Comparison of ENCODE assay signal across 34 cellular contexts in the genomic region with DNA sequence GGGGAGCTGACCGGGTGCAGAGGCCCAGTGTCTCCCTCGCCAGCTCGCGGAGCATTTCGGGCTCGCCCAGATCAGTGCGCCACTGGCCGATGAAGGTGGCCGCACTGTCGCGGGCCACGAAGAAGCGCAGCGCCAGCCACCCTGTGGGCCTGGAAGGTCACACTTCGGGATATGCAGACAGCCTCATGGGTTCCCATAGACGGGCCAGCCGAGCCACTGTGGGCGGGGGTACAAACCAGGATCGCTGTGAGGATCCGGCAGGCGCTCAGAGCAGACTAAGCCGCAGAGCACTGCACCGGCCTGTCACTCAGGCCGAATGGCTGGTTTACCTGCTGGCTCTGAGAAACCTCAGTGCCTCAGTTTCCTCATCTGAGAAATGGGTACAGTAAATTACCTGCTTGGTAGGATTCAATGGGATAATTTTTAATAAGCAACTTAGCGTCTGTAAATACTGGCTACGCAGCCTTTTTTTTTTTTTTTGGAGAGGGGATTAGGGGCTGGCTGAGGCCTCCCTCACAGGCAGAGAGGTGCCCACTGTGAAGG.
"Had no signal": no experiment of that assay in that cellular context is flagged by ENCODE, and none has a peak within 500 bp of the region (broad histone marks: within the 10 kb centered on the region; RNA-seq: fewer than 3 reads in every experiment).

No MANE protein-coding gene starts in this region.

- H3K4me3 ChIP-seq: adrenal gland, ascending aorta had no signal

- H3K27me3 ChIP-seq: adrenal gland, ascending aorta had no signal

- FAIRE-seq: TTC549 had no signal

- H3K36me3 Mint-ChIP-seq: activated naive CD8-positive, alpha-beta T cell treated with anti-CD3 and anti-CD28 coated beads for 36 hours had no signal

- H3K36me3 ChIP-seq: adrenal gland, ascending aorta had no signal

- H3K4me1 ChIP-seq: adrenal gland, ascending aorta had no signal

- H3K9me3 Mint-ChIP-seq: activated CD4-positive, alpha-beta T cell treated with anti-CD3 and anti-CD28 coated beads, Interleukin-2, amount 10 ng/mL, durations not matched to agents 24 days and 14 days; activated CD8-positive, alpha-beta T cell treated with anti-CD3 and anti-CD28 coated beads for 36 hours; activated T-helper 1 cell treated with anti-CD3 and anti-CD28 coated beads, Interleukin-12 subunit alpha, Interleukin-12 subunit beta, Interleukin-2, Interleukin-4 antibody, amounts not matched to agents 30 ng/mL and 10 ng/mL and 1 ng/mL, durations not matched to agents 14 hours and 24 hours and 36 hours; T-helper 1 cell treated with Interleukin-12 subunit alpha and Interleukin-12 subunit beta and Interleukin-4 antibody, amounts not matched to agents 30 μg/mL and 1 μg/mL, for 36 hours; T-helper 2 cell treated with Interferon-gamma antibody and Interleukin-4, amounts not matched to agents 5 μg/mL and 100 μg/mL, for 36 hours had no signal

- ATAC-seq: activated CD8-positive, alpha-beta T cell treated with anti-CD3 and anti-CD28 coated beads for 36 hours; activated naive CD4-positive, alpha-beta T cell treated with anti-CD3 and anti-CD28 coated beads, Interleukin-2, amount 50 U/mL, for 72 hours; activated T-cell treated with anti-CD3 and anti-CD28 coated beads, Interleukin-2, amount 50 U/mL, for 4 hours; activated T-cell treated with anti-CD3 and anti-CD28 coated beads, Interleukin-2, amount 50 U/mL, for 72 hours; activated T-helper 17 cell treated with anti-CD3 and anti-CD28 coated beads, Interleukin-2, amount 50 U/mL, for 72 hours had no signal

- H3K27ac ChIP-seq: adrenal gland, ascending aorta, VCaP had no signal

- H3K4me1 Mint-ChIP-seq: activated B cell treated with CpG ODN at 0.5 μM for 24 hours; activated CD4-positive, alpha-beta T cell treated with anti-CD3 and anti-CD28 coated beads, Interleukin-2, amount 10 ng/mL, durations not matched to agents 24 days and 14 days; activated naive CD8-positive, alpha-beta T cell treated with anti-CD3 and anti-CD28 coated beads for 36 hours; activated T-helper 17 cell treated with anti-CD3 and anti-CD28 coated beads, Interleukin-2, amount 50 U/mL, for 72 hours had no signal

- H3K27me3 Mint-ChIP-seq: activated CD4-positive, alpha-beta T cell treated with anti-CD3 and anti-CD28 coated beads, Interleukin-2, amount 10 ng/mL, durations not matched to agents 24 days and 14 days had no signal

- H3K9me3 ChIP-seq: adrenal gland, ascending aorta had no signal

- DNase-seq: activated B cell treated with CpG ODN at 0.5 μM for 24 hours; activated CD4-positive, alpha-beta memory T cell treated with anti-CD3 and anti-CD28 coated beads for 36 hours; activated CD4-positive, alpha-beta T cell treated with anti-CD3 and anti-CD28 coated beads for 4 hours; activated CD4-positive, alpha-beta T cell treated with anti-CD3 and anti-CD28 coated beads, Interleukin-2, amount 10 ng/mL, durations not matched to agents 24 days and 14 days; activated CD4-positive, alpha-beta T cell treated with anti-CD3 and anti-CD28 coated beads, Interleukin-2, amount 50 U/mL, for 1 hour; activated CD4-positive, alpha-beta T cell treated with anti-CD3 and anti-CD28 coated beads, Interleukin-2, amount 50 U/mL, for 4 hours; activated CD4-positive, CD25-positive, alpha-beta regulatory T cell treated with anti-CD3 and anti-CD28 coated beads, Interleukin-2, amount 50 U/mL, for 72 hours; activated CD8-positive, alpha-beta memory T cell treated with anti-CD3 and anti-CD28 coated beads, Interleukin-2, amount 50 U/mL, for 4 hours; activated CD8-positive, alpha-beta T cell treated with anti-CD3 and anti-CD28 coated beads for 36 hours; activated effector memory CD4-positive, alpha-beta T cell treated with anti-CD3 and anti-CD28 coated beads, Interleukin-2, amount 50 U/mL, for 16 hours; activated gamma-delta T cell treated with Interleukin-2 at 50 U/mL for 16 hours; activated naive CD4-positive, alpha-beta T cell; activated naive CD4-positive, alpha-beta T cell treated with anti-CD3 and anti-CD28 coated beads for 36 hours; activated naive CD4-positive, alpha-beta T cell treated with anti-CD3 and anti-CD28 coated beads, Interleukin-2, amount 50 U/mL, for 16 hours; activated naive CD8-positive, alpha-beta T cell treated with anti-CD3 and anti-CD28 coated beads for 36 hours; activated T-cell treated with anti-CD3 and anti-CD28 coated beads for 4 hours; activated T-cell treated with anti-CD3 and anti-CD28 coated beads, Interleukin-2, amount 50 U/mL, for 1 hour; activated T-cell treated with anti-CD3 and anti-CD28 coated beads, Interleukin-2, amount 50 U/mL, for 4 hours; activated T-cell treated with anti-CD3 and anti-CD28 coated beads, Interleukin-2, amount 50 U/mL, for 72 hours; adrenal gland; amniotic stem cell; central memory CD4-positive, alpha-beta T cell; T-helper 1 cell; T-helper 2 cell; T-helper 9 cell had no signal

- H3K4me3 Mint-ChIP-seq: activated B cell treated with CpG ODN at 0.5 μM for 24 hours; activated CD4-positive, alpha-beta memory T cell treated with anti-CD3 and anti-CD28 coated beads for 36 hours; activated CD4-positive, alpha-beta T cell treated with anti-CD3 and anti-CD28 coated beads, Interleukin-2, amount 10 ng/mL, durations not matched to agents 24 days and 14 days; activated CD8-positive, alpha-beta T cell treated with anti-CD3 and anti-CD28 coated beads for 36 hours; activated naive CD4-positive, alpha-beta T cell treated with anti-CD3 and anti-CD28 coated beads for 36 hours; activated naive CD8-positive, alpha-beta T cell treated with anti-CD3 and anti-CD28 coated beads for 36 hours; activated T-cell treated with anti-CD3 and anti-CD28 coated beads, Interleukin-2, amount 50 U/mL, for 4 hours; activated T-cell treated with anti-CD3 and anti-CD28 coated beads, Interleukin-2, amount 50 U/mL, for 72 hours; activated T-helper 1 cell treated with anti-CD3 and anti-CD28 coated beads, Interleukin-12 subunit alpha, Interleukin-12 subunit beta, Interleukin-2, Interleukin-4 antibody, amounts not matched to agents 30 ng/mL and 10 ng/mL and 1 ng/mL, durations not matched to agents 14 hours and 24 hours and 36 hours; activated T-helper 17 cell treated with anti-CD3 and anti-CD28 coated beads, Interleukin-2, amount 50 U/mL, for 72 hours; brain; T-helper 1 cell treated with Interleukin-12 subunit alpha and Interleukin-12 subunit beta and Interleukin-4 antibody, amounts not matched to agents 30 μg/mL and 1 μg/mL, for 36 hours; T-helper 2 cell treated with Interferon-gamma antibody and Interleukin-4, amounts not matched to agents 5 μg/mL and 100 μg/mL, for 36 hours had no signal

- H3K27ac Mint-ChIP-seq: activated B cell treated with CpG ODN at 0.5 μM for 24 hours; activated CD4-positive, alpha-beta memory T cell treated with anti-CD3 and anti-CD28 coated beads for 36 hours; activated CD4-positive, alpha-beta T cell treated with anti-CD3 and anti-CD28 coated beads, Interleukin-2, amount 10 ng/mL, durations not matched to agents 24 days and 14 days; activated CD8-positive, alpha-beta T cell treated with anti-CD3 and anti-CD28 coated beads for 36 hours; activated naive CD4-positive, alpha-beta T cell treated with anti-CD3 and anti-CD28 coated beads for 36 hours; activated naive CD4-positive, alpha-beta T cell treated with anti-CD3 and anti-CD28 coated beads, Interleukin-2, amount 50 U/mL, for 72 hours; activated naive CD8-positive, alpha-beta T cell treated with anti-CD3 and anti-CD28 coated beads for 36 hours; activated T-cell treated with anti-CD3 and anti-CD28 coated beads, Interleukin-2, amount 50 U/mL, for 72 hours; activated T-helper 1 cell treated with anti-CD3 and anti-CD28 coated beads, Interleukin-12 subunit alpha, Interleukin-12 subunit beta, Interleukin-2, Interleukin-4 antibody, amounts not matched to agents 30 ng/mL and 10 ng/mL and 1 ng/mL, durations not matched to agents 14 hours and 24 hours and 36 hours; activated T-helper 17 cell treated with anti-CD3 and anti-CD28 coated beads, Interleukin-2, amount 50 U/mL, for 72 hours; brain; T-helper 1 cell treated with Interleukin-12 subunit alpha and Interleukin-12 subunit beta and Interleukin-4 antibody, amounts not matched to agents 30 μg/mL and 1 μg/mL, for 36 hours; T-helper 2 cell treated with Interferon-gamma antibody and Interleukin-4, amounts not matched to agents 5 μg/mL and 100 μg/mL, for 36 hours had no signal
